Comparison of ENCODE assay signal across 8 cellular contexts in genomic region chr2:161307676-161308075, GRCh38. TPM values are rescaled to one million over a fixed set of nuclear protein-coding genes. Genes with fewer than 3 reads are reported as not detected.
DNase-seq lines count a peak whose midpoint lies in the region; ATAC-seq, FAIRE-seq and TF ChIP-seq lines count a peak whose summit lies in the region.

No MANE protein-coding gene starts in this region.

- H3K4me1 ChIP-seq in kidney (ENCODE audit: control insufficient read depth in 1 of 2, insufficient read depth in 1 of 2, low read depth in 1 of 2, low read length in 2 of 2) (peaks cover 2 to 3% of the 10 kb centered on the region in 2 donors), thoracic aorta (ENCODE audit: control insufficient read depth in 1 of 2, low read depth in 2 of 2) (peaks cover 4 to 22% of the 10 kb centered on the region in 2 donors)

- POLR2A ChIA-PET in activated CD4-positive, alpha-beta T cell treated with anti-CD3 and anti-CD28 coated beads for 36 hours (lab: Charles Lee): interaction anchor here (0.6 to 1.0 kb wide), 6 partner anchors 40 to 1489 kb away, joined by 3 read pairs; no protein-coding TSS in a partner anchor

- peaks cover 2% of the 10 kb centered on the region for H3K27me3 Mint-ChIP-seq in activated CD4-positive, alpha-beta T cell treated with anti-CD3 and anti-CD28 coated beads for 36 hours

- intact Hi-C loops in activated CD4-positive, alpha-beta T cell treated with anti-CD3 and anti-CD28 coated beads for 36 hours (cut with DNase I, micrococcal nuclease): loop anchor here (1.0 to 10.0 kb wide), 8 partner anchors 63 to 1403 kb away; partner anchors contain the start of genes IFIH1 (in 1 of the 2), LY75 (in 1 of the 2), TANK (in 1 of the 2) and TBR1 (in 1 of the 2)
- intact Hi-C loops in kidney (cut with DNase I): no loop called here

- peaks cover 5% of the 10 kb centered on the region for H3K9me3 Mint-ChIP-seq in activated CD4-positive, alpha-beta T cell treated with anti-CD3 and anti-CD28 coated beads for 36 hours (ENCODE audit: low read depth)
- H3K9me3 Mint-ChIP-seq in activated naive CD4-positive, alpha-beta T cell treated with anti-CD3 and anti-CD28 coated beads, Interleukin-2, amount 50 U/mL, for 72 hours: no peaks in the 10 kb centered on the region

- H3K9ac ChIP-seq in kidney (ENCODE audit: low read length in 2 of 2): peak overlapping the region in 1 of 2 donors; percentile 62

- H3K36me3 Mint-ChIP-seq in activated CD4-positive, alpha-beta T cell treated with anti-CD3 and anti-CD28 coated beads for 36 hours (ENCODE audit: low read depth): peaks cover 22% of the 10 kb centered on the region
- H3K36me3 Mint-ChIP-seq in activated naive CD4-positive, alpha-beta T cell treated with anti-CD3 and anti-CD28 coated beads, Interleukin-2, amount 50 U/mL, for 72 hours: peaks cover 29 to 38% of the 10 kb centered on the region in 2 donors

- no peak for ATAC-seq in activated CD4-positive, alpha-beta T cell treated with anti-CD3 and anti-CD28 coated beads for 36 hours
- ATAC-seq in activated naive CD4-positive, alpha-beta T cell treated with anti-CD3 and anti-CD28 coated beads, Interleukin-2, amount 50 U/mL, for 72 hours: no peak
- ATAC-seq in thoracic aorta (ENCODE audit: insufficient number of reproducible peaks, low FRiP score, low read depth) (no peak), GM21576 (IDR thresholded peaks at IDR 0.05; ENCODE audit: unreplicated experiment) (no peak)

- H3K27ac ChIP-seq in kidney (ENCODE audit: low read depth in 2 of 2, low read length in 2 of 2) (no peak overlapping the region), thoracic aorta (peak overlapping the region; percentile 85 to 90)

- TF ChIP-seq CTCF in kidney (IDR thresholded peaks at IDR 0.05; ENCODE audit: borderline replicate concordance, extremely low read depth, insufficient read depth) (no peak), thoracic aorta (IDR thresholded peaks at IDR 0.05) (no peak)

- H3K27me3 ChIP-seq in thoracic aorta (replicated peaks; ENCODE audit: insufficient read depth): no peaks in the 10 kb centered on the region

- no peaks in the 10 kb centered on the region for H3K36me3 ChIP-seq in kidney (ENCODE audit: control insufficient read depth in 1 of 2, insufficient read depth in 2 of 2, low read length in 2 of 2)
- H3K36me3 ChIP-seq in thoracic aorta: no peaks in the 10 kb centered on the region

- peaks cover 25% of the 10 kb centered on the region for H3K4me1 Mint-ChIP-seq in activated CD4-positive, alpha-beta T cell treated with anti-CD3 and anti-CD28 coated beads for 36 hours

- no peak for DNase-seq in activated CD4-positive, alpha-beta T cell treated with anti-CD3 and anti-CD28 coated beads for 36 hours
- DNase-seq in activated CD4-positive, alpha-beta T cell treated with anti-CD3 and anti-CD28 coated beads for 4 hours: no peak
- no peak for DNase-seq in activated naive CD4-positive, alpha-beta T cell treated with anti-CD3 and anti-CD28 coated beads, Interleukin-2, amount 50 U/mL, for 72 hours (ENCODE audit: low spot score in 2 of 2)
- DNase-seq in kidney: no peak
- no peak for DNase-seq in thoracic aorta (ENCODE audit: low spot score)
- no peak for DNase-seq in RKO (ENCODE audit: low spot score)
- no peak for DNase-seq in germinal center (ENCODE audit: low spot score)

- H3K9me3 ChIP-seq in kidney (ENCODE audit: control insufficient read depth in 1 of 2, low read length in 2 of 2) (peaks cover 0 to 12% of the 10 kb centered on the region in 2 donors), thoracic aorta (no peaks in the 10 kb centered on the region)

- H3K27ac Mint-ChIP-seq in activated CD4-positive, alpha-beta T cell treated with anti-CD3 and anti-CD28 coated beads for 36 hours: peak overlapping the region; percentile 93
- H3K27ac Mint-ChIP-seq in activated naive CD4-positive, alpha-beta T cell treated with anti-CD3 and anti-CD28 coated beads, Interleukin-2, amount 50 U/mL, for 72 hours: peak overlapping the region; percentile 98

- CTCF ChIA-PET in activated CD4-positive, alpha-beta T cell treated with anti-CD3 and anti-CD28 coated beads for 36 hours (lab: Charles Lee): interaction anchor here (0.5 to 1.4 kb wide), 6 partner anchors 9 to 203 kb away, joined by 3 to 4 read pairs (median 4); no protein-coding TSS in a partner anchor

- H3K4me3 Mint-ChIP-seq in activated CD4-positive, alpha-beta T cell treated with anti-CD3 and anti-CD28 coated beads for 36 hours: peak overlapping the region; percentile 87

- no peak for FAIRE-seq in kidney (lab: Jason Lieb, UNC)

- peak overlapping the region; percentile 71 to 75 for H3K4me3 ChIP-seq in kidney (ENCODE audit: low read length in 2 of 2)
- peak overlapping the region; percentile 97 for H3K4me3 ChIP-seq in thoracic aorta

RNA-seq across cellular contexts. Expression of gene PSMD14, which starts 0.5 kb away (rescaled TPM):
- total RNA-seq in activated CD4-positive, alpha-beta T cell treated with anti-CD3 and anti-CD28 coated beads for 36 hours: 10 to 100 TPM; 69.5 to 85.7 TPM
- 10 to 100 TPM; 75.6 to 83.7 TPM for total RNA-seq in activated naive CD4-positive, alpha-beta T cell treated with anti-CD3 and anti-CD28 coated beads, Interleukin-2, amount 50 U/mL, for 72 hours
- total RNA-seq in kidney (41.0 TPM), thoracic aorta (10 to 100 TPM; 25.2 to 59.5 TPM)
- 55.8 TPM for polyA plus RNA-seq in kidney (ENCODE audit: insufficient read depth, low read depth, low replicate concordance)

Comparison
In these comparisons a context has a peak if more than half of its experiments do, and no peak if none do; other contexts are left out.
1. H3K27ac ChIP-seq: peak in thoracic aorta (2 of 2); none in kidney (0 of 2).